Comparison of ENCODE assay signal across 28 cellular contexts in genomic region chr6:169370666-169371343, GRCh38.
DNase-seq lines count a peak whose midpoint lies in the region; ATAC-seq, FAIRE-seq and TF ChIP-seq lines count a peak whose summit lies in the region.
"Had no signal": no experiment of that assay in that cellular context is flagged by ENCODE, and none has a peak within 500 bp of the region (broad histone marks: within the 10 kb centered on the region; RNA-seq: fewer than 3 reads in every experiment).

No MANE protein-coding gene starts in this region.

- peaks cover 2% of the 10 kb centered on the region for H3K4me1 Mint-ChIP-seq in astrocyte (ENCODE audit: low read depth, unreplicated experiment)
- H3K4me1 Mint-ChIP-seq: activated naive CD8-positive, alpha-beta T cell treated with anti-CD3 and anti-CD28 coated beads, Interleukin-2, amount 50 U/mL, for 24 hours; naive thymus-derived CD4-positive, alpha-beta T cell; stimulated activated naive B cell treated with anti-CD40 and anti-IgM and Interleukin-4, amounts not matched to agents 10 μg/mL and 1 μg/mL and 100 μg/mL, for 72 hours; T-helper 17 cell had no signal

- dilution Hi-C loops in keratinocyte (cut with MboI; ENCODE audit: extremely low pct_ligation_motif_present, low sequenced_read_pairs) = no loop called here

- peaks cover 16% of the 10 kb centered on the region for H3K9me3 Mint-ChIP-seq in astrocyte (ENCODE audit: unreplicated experiment)

- 0 out of 2 replicates have a peak, but pooled peaks have one; percentile 2 for TF ChIP-seq CTCF in AG04450 (IDR thresholded peaks at IDR 0.05; ENCODE audit: low read depth, low read length)
- no peak for TF ChIP-seq CTCF in HCT116 (IDR thresholded peaks at IDR 0.05 in 2 of 3, conservative IDR thresholded peaks at IDR 0.05 in 1 of 3; ENCODE audit: borderline replicate concordance in 1 of 3, insufficient read depth in 1 of 3, low read depth in 2 of 3, low read length in 2 of 3)
- no peak for TF ChIP-seq CTCF in astrocyte (IDR thresholded peaks at IDR 0.05; ENCODE audit: insufficient read depth, low read depth, low read length)
- TF ChIP-seq CTCF in keratinocyte (optimal IDR thresholded peaks at IDR 0.05 in 1 of 3, IDR thresholded peaks at IDR 0.05 in 1 of 3, conservative IDR thresholded peaks at IDR 0.05 in 1 of 3; ENCODE audit: extremely low read depth in 1 of 3, insufficient read depth in 2 of 3, low read length in 3 of 3) = peak in 1 of 3 experiments; percentile 2

- no peaks in the 10 kb centered on the region for H3K9me2 ChIP-seq in HCT116 (ENCODE audit: insufficient read depth)

- no peak overlapping the region for H3K4me3 Mint-ChIP-seq in astrocyte (ENCODE audit: unreplicated experiment)
- H3K4me3 Mint-ChIP-seq: activated naive CD8-positive, alpha-beta T cell treated with anti-CD3 and anti-CD28 coated beads, Interleukin-2, amount 50 U/mL, for 24 hours; activated T-cell treated with anti-CD3 and anti-CD28 coated beads, Interleukin-2, amount 50 U/mL, for 24 hours; naive thymus-derived CD4-positive, alpha-beta T cell; stimulated activated naive B cell treated with anti-CD40 and anti-IgM and Interleukin-4, amounts not matched to agents 10 μg/mL and 1 μg/mL and 100 μg/mL, for 72 hours; T-helper 17 cell had no signal

- no peak for DNase-seq in AG04450 (ENCODE audit: low read depth, low spot score)
- no peak for DNase-seq in HCT116 (ENCODE audit: low read depth, low spot score)
- DNase-seq in astrocyte (ENCODE audit: low read depth) = peak; percentile 59
- no peak for DNase-seq in keratinocyte (ENCODE audit: low read depth, low spot score)
- no peak for DNase-seq in SHP77 treated with DMSO at 0.1 percent for 48 hours (lab: John Stamatoyannopoulos, UW)
- no peak for DNase-seq in SK-N-DZ (ENCODE audit: low spot score)
- DNase-seq: ACHN; activated gamma-delta T cell; activated naive CD8-positive, alpha-beta T cell treated with anti-CD3 and anti-CD28 coated beads, Interleukin-2, amount 50 U/mL, for 24 hours; activated T-cell treated with anti-CD3 and anti-CD28 coated beads, Interleukin-2, amount 50 U/mL, for 24 hours; body of pancreas; glutamatergic neuron; left ventricle myocardium superior; midbrain; naive thymus-derived CD4-positive, alpha-beta T cell; NCI-H2107; NCI-H774; occipital lobe; sigmoid colon; stimulated activated CD4-positive, alpha-beta T cell treated with anti-CD3 and anti-CD28 coated beads, Interleukin-4, amount 100 ng/mL, for 4 hours; stimulated activated naive B cell treated with anti-CD40 and anti-IgM and Interleukin-4, amounts not matched to agents 10 μg/mL and 1 μg/mL and 100 μg/mL, for 72 hours; T-helper 17 cell had no signal

- H3K9me3 ChIP-seq in AG04450 (ENCODE audit: control insufficient read depth, insufficient read depth, low read length) = peaks cover 21% of the 10 kb centered on the region
- H3K9me3 ChIP-seq in HCT116 (ENCODE audit: control insufficient read depth in 1 of 2, insufficient read depth in 1 of 2, low read depth in 1 of 2, low read length in 2 of 2) = peaks cover 3 to 4% of the 10 kb centered on the region in 2 experiments; a peak in 1 of 4 replicates
- peaks cover 29% of the 10 kb centered on the region for H3K9me3 ChIP-seq in astrocyte (ENCODE audit: insufficient read depth, low read depth, low read length)
- H3K9me3 ChIP-seq in keratinocyte (ENCODE audit: control insufficient read depth, low read depth, low read length) = peaks cover 6% of the 10 kb centered on the region
- H3K9me3 ChIP-seq: body of pancreas, psoas muscle, thoracic aorta had no signal

- FAIRE-seq in astrocyte (lab: Jason Lieb, UNC) (no peak), keratinocyte (lab: Jason Lieb, UNC) (no peak)

- H2AFZ ChIP-seq in HCT116 (ENCODE audit: low read depth, low read length, poor library complexity, severe bottlenecking) = no peak overlapping the region
- no peak overlapping the region for H2AFZ ChIP-seq in astrocyte (ENCODE audit: low read depth, low read length)
- no peak overlapping the region for H2AFZ ChIP-seq in keratinocyte (ENCODE audit: control insufficient read depth, low read length)

- H3K4me1 ChIP-seq in HCT116 (ENCODE audit: control insufficient read depth in 1 of 2, insufficient read depth in 2 of 2, low read length in 2 of 2) (no peaks in the 10 kb centered on the region), astrocyte (ENCODE audit: insufficient read depth, low read length) (no peaks in the 10 kb centered on the region), keratinocyte (ENCODE audit: control insufficient read depth, extremely low read depth, insufficient read depth, low read length) (peaks cover 22% of the 10 kb centered on the region)
- H3K4me1 ChIP-seq: body of pancreas, Caco-2, psoas muscle, sigmoid colon had no signal

- H3K9ac ChIP-seq in HCT116 (ENCODE audit: low read length) (no peak overlapping the region), astrocyte (ENCODE audit: low read length) (no peak overlapping the region), keratinocyte (ENCODE audit: control insufficient read depth, extremely low read depth, insufficient read depth, low read length) (no peak overlapping the region)

- H3K27me3 ChIP-seq in AG04450 (ENCODE audit: control insufficient read depth, insufficient read depth, low read length) = no peaks in the 10 kb centered on the region
- no peaks in the 10 kb centered on the region for H3K27me3 ChIP-seq in HCT116 (ENCODE audit: insufficient read depth, low read length)
- no peaks in the 10 kb centered on the region for H3K27me3 ChIP-seq in astrocyte (ENCODE audit: insufficient read depth, low read length)
- no peaks in the 10 kb centered on the region for H3K27me3 ChIP-seq in keratinocyte (ENCODE audit: control insufficient read depth, extremely low read depth, insufficient read depth, low read length)
- H3K27me3 ChIP-seq: body of pancreas, sigmoid colon had no signal

- no peaks in the 10 kb centered on the region for H3K36me3 Mint-ChIP-seq in astrocyte (ENCODE audit: low read depth, unreplicated experiment)
- H3K36me3 Mint-ChIP-seq: naive thymus-derived CD4-positive, alpha-beta T cell; stimulated activated naive B cell treated with anti-CD40 and anti-IgM and Interleukin-4, amounts not matched to agents 10 μg/mL and 1 μg/mL and 100 μg/mL, for 72 hours had no signal

- RAD21 ChIA-PET in HCT116 (lab: Charles Lee; ENCODE audit: low non-redundant PET in 1 of 2, low total read pairs in 2 of 2, uncharacterized antibody in 2 of 2, unreplicated experiment in 2 of 2) = no interaction called here

- H3K79me2 ChIP-seq in HCT116 (ENCODE audit: insufficient read depth, low read length) = no peaks in the 10 kb centered on the region
- no peaks in the 10 kb centered on the region for H3K79me2 ChIP-seq in astrocyte (ENCODE audit: insufficient read depth, low read length)
- no peaks in the 10 kb centered on the region for H3K79me2 ChIP-seq in keratinocyte (ENCODE audit: control insufficient read depth, insufficient read depth, low read length)

- ATAC-seq in HCT116 (peak; percentile 27; the same call in 1 of the 2 replicates), GM19035 (IDR thresholded peaks at IDR 0.05; ENCODE audit: unreplicated experiment) (no peak)
- ATAC-seq: body of pancreas, left ventricle myocardium superior, T-helper 17 cell had no signal

- TF ChIP-seq POLR2A in HCT116 (IDR thresholded peaks at IDR 0.05; ENCODE audit: borderline replicate concordance, extremely low read depth, insufficient read depth, insufficient read length) = no peak

- H3K4me2 ChIP-seq in HCT116 (ENCODE audit: low read length) (no peak overlapping the region), astrocyte (ENCODE audit: low read length) (no peak overlapping the region), keratinocyte (ENCODE audit: control insufficient read depth, extremely low read depth, insufficient read depth, low read depth, low read length) (no peak overlapping the region)

- H3K27ac Mint-ChIP-seq in astrocyte (ENCODE audit: unreplicated experiment) = no peak overlapping the region
- H3K27ac Mint-ChIP-seq: activated naive CD8-positive, alpha-beta T cell treated with anti-CD3 and anti-CD28 coated beads, Interleukin-2, amount 50 U/mL, for 24 hours; naive thymus-derived CD4-positive, alpha-beta T cell; stimulated activated naive B cell treated with anti-CD40 and anti-IgM and Interleukin-4, amounts not matched to agents 10 μg/mL and 1 μg/mL and 100 μg/mL, for 72 hours; T-helper 17 cell had no signal

- TF ChIP-seq RAD21 in HCT116 (IDR thresholded peaks at IDR 0.05; ENCODE audit: low read depth) = no peak

- H3K4me3 ChIP-seq in AG04450 (ENCODE audit: low read depth, low read length) (no peak overlapping the region), HCT116 (replicated peaks in 1 of 2; ENCODE audit: low read depth in 1 of 2, low read length in 2 of 2) (no peak overlapping the region), astrocyte (ENCODE audit: insufficient read depth, low read depth, low read length) (no peak overlapping the region), keratinocyte (ENCODE audit: control insufficient read depth in 2 of 3, extremely low read depth in 1 of 3, insufficient read depth in 2 of 3, low read depth in 1 of 3, low read length in 3 of 3) (no peak overlapping the region)
- H3K4me3 ChIP-seq: body of pancreas, psoas muscle, sigmoid colon, SK-N-MC, thoracic aorta had no signal

- intact Hi-C loops in HCT116 (cut with micrococcal nuclease) = no loop called here

- peaks cover 2% of the 10 kb centered on the region for H3K27me3 Mint-ChIP-seq in astrocyte (ENCODE audit: low read depth, unreplicated experiment)
- H3K27me3 Mint-ChIP-seq: activated naive CD8-positive, alpha-beta T cell treated with anti-CD3 and anti-CD28 coated beads, Interleukin-2, amount 50 U/mL, for 24 hours; activated T-cell treated with anti-CD3 and anti-CD28 coated beads, Interleukin-2, amount 50 U/mL, for 24 hours; stimulated activated naive B cell treated with anti-CD40 and anti-IgM and Interleukin-4, amounts not matched to agents 10 μg/mL and 1 μg/mL and 100 μg/mL, for 72 hours; T-helper 17 cell had no signal

- POLR2A ChIA-PET in AG04450 (lab: Yijun Ruan, JAX) = no interaction called here
- POLR2A ChIA-PET in HCT116 (lab: Charles Lee) = no interaction called here

- H3K36me3 ChIP-seq in HCT116 (ENCODE audit: control insufficient read depth in 1 of 2, insufficient read depth in 2 of 2, low read length in 2 of 2) (no peaks in the 10 kb centered on the region), astrocyte (ENCODE audit: insufficient read depth, low read length) (no peaks in the 10 kb centered on the region), keratinocyte (ENCODE audit: control insufficient read depth in 2 of 2, extremely low read depth in 1 of 2, insufficient read depth in 2 of 2, low read length in 2 of 2) (no peaks in the 10 kb centered on the region)
- H3K36me3 ChIP-seq: sigmoid colon, thoracic aorta had no signal

- H3K9me1 ChIP-seq in keratinocyte (ENCODE audit: control insufficient read depth, extremely low read depth, insufficient read depth, low read length) = no peaks in the 10 kb centered on the region

- H3K27ac ChIP-seq in AG04450 (ENCODE audit: low read depth, low read length) = no peak overlapping the region
- H3K27ac ChIP-seq in HCT116 (ENCODE audit: low read depth, low read length) = no peak overlapping the region
- H3K27ac ChIP-seq in astrocyte (ENCODE audit: low read depth, low read length) = no peak overlapping the region
- peak overlapping the region; percentile 2 for H3K27ac ChIP-seq in keratinocyte (ENCODE audit: control insufficient read depth, insufficient read depth, low read length)
- H3K27ac ChIP-seq: body of pancreas, C4-2B, psoas muscle, sigmoid colon, SK-N-MC, thoracic aorta had no signal

- H4K20me1 ChIP-seq in HCT116 (ENCODE audit: insufficient read depth) (no peaks in the 10 kb centered on the region), astrocyte (ENCODE audit: insufficient read depth, low read length) (no peaks in the 10 kb centered on the region), keratinocyte (ENCODE audit: control insufficient read depth, extremely low read depth, insufficient read depth, low read length) (no peaks in the 10 kb centered on the region)

- CTCF ChIA-PET in AG04450 (lab: Charles Lee) = no interaction called here
- CTCF ChIA-PET in HCT116 (lab: Charles Lee) = no interaction called here

- BruUV-seq in HCT116 (replicated peaks; lab: Mats Ljungman, UMichigan) = no TSS peak
